ENCODE assay signal across 29 cellular contexts in genomic region chr12:56280849-56281248, GRCh38. TPM values are rescaled to one million over a fixed set of nuclear protein-coding genes. Genes with fewer than 3 reads are reported as not detected.
"Had no signal": no experiment of that assay in that cellular context is flagged by ENCODE, and none has a peak within 500 bp of the region (broad histone marks: within the 10 kb centered on the region; RNA-seq: fewer than 3 reads in every experiment).

No MANE protein-coding gene starts in this region.

- H3K4me1 Mint-ChIP-seq: activated naive CD4-positive, alpha-beta T cell treated with anti-CD3 and anti-CD28 coated beads, Interleukin-2, amount 50 U/mL, for 24 hours had no signal

- ATAC-seq: natural killer cell treated with Interleukin-12 subunit alpha and Interleukin-12 subunit beta and Interleukin-15 and Interleukin-18, amount 100 ng/mL, for 72 hours; right cardiac atrium had no signal

- H3K27ac ChIP-seq: brain microvascular endothelial cell, left ventricle myocardium inferior, ovary, thoracic aorta, WERI-Rb-1 had no signal

- H3K4me3 ChIP-seq: left ventricle myocardium inferior, ovary, thoracic aorta had no signal

- H3K4me3 Mint-ChIP-seq: activated naive CD4-positive, alpha-beta T cell treated with anti-CD3 and anti-CD28 coated beads, Interleukin-2, amount 50 U/mL, for 24 hours; activated T-helper 1 cell treated with anti-CD3 and anti-CD28 coated beads, Interleukin-12 subunit alpha, Interleukin-12 subunit beta, Interleukin-2, Interleukin-4 antibody, amounts not matched to agents 30 ng/mL and 10 ng/mL and 1 ng/mL, durations not matched to agents 14 hours and 24 hours and 36 hours; dendritic cell treated with granulocyte-macrophage colony-stimulating factor and Interleukin-4, amounts not matched to agents 40 ng/mL and 50 ng/mL, for 4 days; natural killer cell treated with Interleukin-12 subunit alpha and Interleukin-12 subunit beta and Interleukin-15 and Interleukin-18, amount 100 ng/mL, for 72 hours; type B pancreatic cell had no signal

- DNase-seq: activated CD4-positive, alpha-beta T cell treated with anti-CD3 and anti-CD28 coated beads, Interleukin-2, amount 50 U/mL, for 48 hours; activated CD4-positive, CD25-positive, alpha-beta regulatory T cell treated with anti-CD3 and anti-CD28 coated beads, Interleukin-2, amount 50 U/mL, for 72 hours; activated CD8-positive, alpha-beta memory T cell treated with anti-CD3 and anti-CD28 coated beads, Interleukin-2, amount 50 U/mL, for 48 hours; activated gamma-delta T cell; aorta; brain microvascular endothelial cell; caudate nucleus; effector CD4-positive, alpha-beta T cell; foreskin melanocyte; glutamatergic neuron; hippocampal formation; kidney glomerular epithelial cell; left ventricle myocardium inferior; midbrain; ovary; right cardiac atrium; stimulated activated CD4-positive, alpha-beta T cell treated with anti-CD3 and anti-CD28 coated beads, Interleukin-12 subunit alpha, Interleukin-12 subunit beta, amount 100 ng/mL, for 4 hours; T-helper 1 cell; WERI-Rb-1 had no signal

- H3K36me3 ChIP-seq: ovary had no signal

- H3K27ac Mint-ChIP-seq: activated naive CD4-positive, alpha-beta T cell treated with anti-CD3 and anti-CD28 coated beads, Interleukin-2, amount 50 U/mL, for 24 hours; activated T-helper 1 cell treated with anti-CD3 and anti-CD28 coated beads, Interleukin-12 subunit alpha, Interleukin-12 subunit beta, Interleukin-2, Interleukin-4 antibody, amounts not matched to agents 30 ng/mL and 10 ng/mL and 1 ng/mL, durations not matched to agents 14 hours and 24 hours and 36 hours; dendritic cell treated with granulocyte-macrophage colony-stimulating factor and Interleukin-4, amounts not matched to agents 40 ng/mL and 50 ng/mL, for 4 days; type B pancreatic cell had no signal

- H3K27me3 Mint-ChIP-seq: activated naive CD4-positive, alpha-beta T cell treated with anti-CD3 and anti-CD28 coated beads, Interleukin-2, amount 50 U/mL, for 24 hours; dendritic cell treated with granulocyte-macrophage colony-stimulating factor and Interleukin-4, amounts not matched to agents 40 ng/mL and 50 ng/mL, for 4 days; natural killer cell treated with Interleukin-12 subunit alpha and Interleukin-12 subunit beta and Interleukin-15 and Interleukin-18, amount 100 ng/mL, for 72 hours; type B pancreatic cell had no signal

- H3K27me3 ChIP-seq: brain microvascular endothelial cell, ovary had no signal

- H3K9me3 ChIP-seq: left ventricle myocardium inferior, ovary, thoracic aorta had no signal

- H3K9me3 Mint-ChIP-seq: activated naive CD4-positive, alpha-beta T cell treated with anti-CD3 and anti-CD28 coated beads, Interleukin-2, amount 50 U/mL, for 24 hours; activated T-helper 1 cell treated with anti-CD3 and anti-CD28 coated beads, Interleukin-12 subunit alpha, Interleukin-12 subunit beta, Interleukin-2, Interleukin-4 antibody, amounts not matched to agents 30 ng/mL and 10 ng/mL and 1 ng/mL, durations not matched to agents 14 hours and 24 hours and 36 hours; dendritic cell treated with granulocyte-macrophage colony-stimulating factor and Interleukin-4, amounts not matched to agents 40 ng/mL and 50 ng/mL, for 4 days; natural killer cell treated with Interleukin-12 subunit alpha and Interleukin-12 subunit beta and Interleukin-15 and Interleukin-18, amount 100 ng/mL, for 72 hours; type B pancreatic cell had no signal

RNA-seq across cellular contexts. Expression of gene SLC39A5, which starts 51.0 kb away (rescaled TPM):
- total RNA-seq: aorta, esophagus mucosa, left ventricle myocardium inferior, pulmonary artery endothelial cell, skeletal muscle tissue, thoracic aorta had no signal
- polyA plus RNA-seq: mammary epithelial cell had no signal
